ENCODE assay signal across 23 cellular contexts in the genomic region with DNA sequence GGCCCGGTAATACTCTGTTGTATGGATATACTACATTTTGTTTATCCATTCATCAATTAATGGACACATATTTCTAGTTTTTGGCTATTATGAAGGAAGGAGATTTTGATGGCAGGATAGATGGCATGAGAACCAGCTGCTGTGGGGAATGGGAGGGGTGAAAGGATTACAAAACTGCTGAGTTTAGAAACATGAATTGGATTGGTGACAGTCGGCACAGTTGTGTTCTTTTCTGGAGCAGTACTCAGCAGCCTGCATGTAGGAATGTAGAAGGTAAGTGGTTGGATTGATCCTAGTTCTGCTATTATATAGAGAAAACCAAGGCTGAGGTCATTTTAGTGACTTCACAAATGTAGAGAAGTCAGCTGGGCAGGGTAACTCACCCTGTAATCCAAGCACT. TPM values are rescaled to one million over a fixed set of nuclear protein-coding genes. Genes with fewer than 3 reads are reported as not detected.
A peak's percentile ranks its signal among the peaks of the same experiment; 100 is the strongest.
DNase-seq lines count a peak whose midpoint lies in the region; ATAC-seq and TF ChIP-seq lines count a peak whose summit lies in the region.
"Had no signal": no experiment of that assay in that cellular context is flagged by ENCODE, and none has a peak within 500 bp of the region (broad histone marks: within the 10 kb centered on the region; RNA-seq: fewer than 3 reads in every experiment).

No MANE protein-coding gene starts in this region.

- H3K36me3 Mint-ChIP-seq in activated CD4-positive, alpha-beta memory T cell treated with anti-CD3 and anti-CD28 coated beads, Interleukin-2, amount 10 ng/mL, durations not matched to agents 7 days and 5 days (ENCODE audit: low read depth): peaks cover 19% of the 10 kb centered on the region
- peaks cover 16% of the 10 kb centered on the region for H3K36me3 Mint-ChIP-seq in activated CD4-positive, alpha-beta memory T cell treated with anti-CD3 and anti-CD28 coated beads for 36 hours
- H3K36me3 Mint-ChIP-seq in WTC11: peaks cover 20% of the 10 kb centered on the region
- peaks cover 6% of the 10 kb centered on the region for H3K36me3 Mint-ChIP-seq in progenitor cell of endocrine pancreas (ENCODE audit: insufficient read depth)

- intact Hi-C loops in activated CD4-positive, alpha-beta memory T cell treated with anti-CD3 and anti-CD28 coated beads for 36 hours (cut with micrococcal nuclease): no loop called here

- no peak for TF ChIP-seq CTCF in WTC11 (IDR thresholded peaks at IDR 0.05)
- TF ChIP-seq CTCF in progenitor cell of endocrine pancreas (IDR thresholded peaks at IDR 0.05; ENCODE audit: unreplicated experiment): no peak

- H3K4me1 Mint-ChIP-seq in activated CD4-positive, alpha-beta memory T cell treated with anti-CD3 and anti-CD28 coated beads, Interleukin-2, amount 10 ng/mL, durations not matched to agents 7 days and 5 days: peaks cover 3% of the 10 kb centered on the region
- H3K4me1 Mint-ChIP-seq in activated CD4-positive, alpha-beta memory T cell treated with anti-CD3 and anti-CD28 coated beads for 36 hours (ENCODE audit: low read depth): peaks cover 8% of the 10 kb centered on the region
- H3K4me1 Mint-ChIP-seq in WTC11 (no peaks in the 10 kb centered on the region), progenitor cell of endocrine pancreas (ENCODE audit: low read depth) (no peaks in the 10 kb centered on the region)
- H3K4me1 Mint-ChIP-seq: CD14-positive monocyte had no signal

- no peaks in the 10 kb centered on the region for H3K9me3 Mint-ChIP-seq in activated CD4-positive, alpha-beta memory T cell treated with anti-CD3 and anti-CD28 coated beads, Interleukin-2, amount 10 ng/mL, durations not matched to agents 7 days and 5 days
- no peaks in the 10 kb centered on the region for H3K9me3 Mint-ChIP-seq in activated CD4-positive, alpha-beta memory T cell treated with anti-CD3 and anti-CD28 coated beads for 36 hours
- peaks cover 3% of the 10 kb centered on the region; the same call in 1 of the 2 replicates for H3K9me3 Mint-ChIP-seq in WTC11
- H3K9me3 Mint-ChIP-seq in progenitor cell of endocrine pancreas (ENCODE audit: low read depth): no peaks in the 10 kb centered on the region
- H3K9me3 Mint-ChIP-seq: CD14-positive monocyte; CD4-positive, alpha-beta T cell; CD8-positive, alpha-beta memory T cell; GM23338; H9 had no signal

- H3K4me3 Mint-ChIP-seq in activated CD4-positive, alpha-beta memory T cell treated with anti-CD3 and anti-CD28 coated beads, Interleukin-2, amount 10 ng/mL, durations not matched to agents 7 days and 5 days: no peak overlapping the region
- H3K4me3 Mint-ChIP-seq in activated CD4-positive, alpha-beta memory T cell treated with anti-CD3 and anti-CD28 coated beads for 36 hours: no peak overlapping the region
- no peak overlapping the region for H3K4me3 Mint-ChIP-seq in WTC11
- H3K4me3 Mint-ChIP-seq in progenitor cell of endocrine pancreas (ENCODE audit: low read depth): no peak overlapping the region
- H3K4me3 Mint-ChIP-seq: CD14-positive monocyte; CD4-positive, alpha-beta T cell; CD8-positive, alpha-beta memory T cell; GM23338; H9 had no signal

- POLR2A ChIA-PET in activated CD4-positive, alpha-beta memory T cell treated with anti-CD3 and anti-CD28 coated beads, Interleukin-2, amount 10 ng/mL, durations not matched to agents 7 days and 5 days (lab: Charles Lee): no interaction called here
- POLR2A ChIA-PET in activated CD4-positive, alpha-beta memory T cell treated with anti-CD3 and anti-CD28 coated beads for 36 hours (lab: Charles Lee): no interaction called here
- POLR2A ChIA-PET in WTC11 (lab: Charles Lee): no interaction called here

- DNase-seq in activated CD4-positive, alpha-beta memory T cell treated with anti-CD3 and anti-CD28 coated beads, Interleukin-2, amount 10 ng/mL, durations not matched to agents 7 days and 5 days: no peak
- DNase-seq in activated CD4-positive, alpha-beta memory T cell treated with anti-CD3 and anti-CD28 coated beads for 36 hours: no peak
- no peak for DNase-seq in WTC11 (ENCODE audit: low spot score)
- DNase-seq in left lobe of liver (ENCODE audit: low spot score): no peak
- no peak for DNase-seq in progenitor cell of endocrine pancreas (ENCODE audit: low spot score, unreplicated experiment)
- no peak for DNase-seq in NCI-H446 (lab: John Stamatoyannopoulos, UW)
- no peak for DNase-seq in caudate nucleus (lab: John Stamatoyannopoulos, UW)
- DNase-seq: 8988T; ACHN; AML-193; BE2C; CD4-positive, alpha-beta T cell; CD8-positive, alpha-beta memory T cell; DMS 273 treated with DMSO at 0.1 percent for 48 hours; DMS79; EL; GDM1; H9 had no signal

- no peaks in the 10 kb centered on the region for H3K27me3 Mint-ChIP-seq in activated CD4-positive, alpha-beta memory T cell treated with anti-CD3 and anti-CD28 coated beads, Interleukin-2, amount 10 ng/mL, durations not matched to agents 7 days and 5 days
- H3K27me3 Mint-ChIP-seq in activated CD4-positive, alpha-beta memory T cell treated with anti-CD3 and anti-CD28 coated beads for 36 hours: no peaks in the 10 kb centered on the region
- H3K27me3 Mint-ChIP-seq in WTC11 (ENCODE audit: low read depth) (no peaks in the 10 kb centered on the region), progenitor cell of endocrine pancreas (no peaks in the 10 kb centered on the region)
- H3K27me3 Mint-ChIP-seq: CD4-positive, alpha-beta T cell; CD8-positive, alpha-beta memory T cell had no signal

- H3K27ac Mint-ChIP-seq in activated CD4-positive, alpha-beta memory T cell treated with anti-CD3 and anti-CD28 coated beads, Interleukin-2, amount 10 ng/mL, durations not matched to agents 7 days and 5 days: peak overlapping the region; percentile 31
- H3K27ac Mint-ChIP-seq in activated CD4-positive, alpha-beta memory T cell treated with anti-CD3 and anti-CD28 coated beads for 36 hours: no peak overlapping the region
- H3K27ac Mint-ChIP-seq in WTC11 (peak overlapping the region; percentile 2; the same call in 1 of the 2 replicates), progenitor cell of endocrine pancreas (peak overlapping the region; percentile 14)
- H3K27ac Mint-ChIP-seq: CD4-positive, alpha-beta T cell; GM23338; H9 had no signal

- H3K27ac ChIP-seq in caudate nucleus (ENCODE audit: low read depth, low read length): no peak overlapping the region
- H3K27ac ChIP-seq: A549; BLaER1 treated with 17β-estradiol and CSF1 and Interleukin-3, amounts not matched to agents 10 nM and 100 nM had no signal

- CTCF ChIA-PET in activated CD4-positive, alpha-beta memory T cell treated with anti-CD3 and anti-CD28 coated beads, Interleukin-2, amount 10 ng/mL, durations not matched to agents 7 days and 5 days (lab: Charles Lee): no interaction called here
- CTCF ChIA-PET in activated CD4-positive, alpha-beta memory T cell treated with anti-CD3 and anti-CD28 coated beads for 36 hours (lab: Charles Lee): no interaction called here
- CTCF ChIA-PET in WTC11 (lab: Charles Lee): no interaction called here

- no peak for ATAC-seq in WTC11
- peak; percentile 26 for ATAC-seq in left lobe of liver
- ATAC-seq: A549, GM23338, HCT116 had no signal

TF ChIP-seq in WTC11, 78 proteins besides CTCF, POLR2A, EP300 and RAD21 (continues in another document):
- TF ChIP-seq SMAD4 (CRISPR knock-in tag; IDR thresholded peaks at IDR 0.05): no peak
- TF ChIP-seq TP53 (CRISPR knock-in tag; IDR thresholded peaks at IDR 0.05): no peak
- TF ChIP-seq ZNF671 (CRISPR knock-in tag; IDR thresholded peaks at IDR 0.05): no peak
- TF ChIP-seq ZNF138 (CRISPR knock-in tag; conservative IDR thresholded peaks at IDR 0.05): no peak
- TF ChIP-seq, protein P1, sequence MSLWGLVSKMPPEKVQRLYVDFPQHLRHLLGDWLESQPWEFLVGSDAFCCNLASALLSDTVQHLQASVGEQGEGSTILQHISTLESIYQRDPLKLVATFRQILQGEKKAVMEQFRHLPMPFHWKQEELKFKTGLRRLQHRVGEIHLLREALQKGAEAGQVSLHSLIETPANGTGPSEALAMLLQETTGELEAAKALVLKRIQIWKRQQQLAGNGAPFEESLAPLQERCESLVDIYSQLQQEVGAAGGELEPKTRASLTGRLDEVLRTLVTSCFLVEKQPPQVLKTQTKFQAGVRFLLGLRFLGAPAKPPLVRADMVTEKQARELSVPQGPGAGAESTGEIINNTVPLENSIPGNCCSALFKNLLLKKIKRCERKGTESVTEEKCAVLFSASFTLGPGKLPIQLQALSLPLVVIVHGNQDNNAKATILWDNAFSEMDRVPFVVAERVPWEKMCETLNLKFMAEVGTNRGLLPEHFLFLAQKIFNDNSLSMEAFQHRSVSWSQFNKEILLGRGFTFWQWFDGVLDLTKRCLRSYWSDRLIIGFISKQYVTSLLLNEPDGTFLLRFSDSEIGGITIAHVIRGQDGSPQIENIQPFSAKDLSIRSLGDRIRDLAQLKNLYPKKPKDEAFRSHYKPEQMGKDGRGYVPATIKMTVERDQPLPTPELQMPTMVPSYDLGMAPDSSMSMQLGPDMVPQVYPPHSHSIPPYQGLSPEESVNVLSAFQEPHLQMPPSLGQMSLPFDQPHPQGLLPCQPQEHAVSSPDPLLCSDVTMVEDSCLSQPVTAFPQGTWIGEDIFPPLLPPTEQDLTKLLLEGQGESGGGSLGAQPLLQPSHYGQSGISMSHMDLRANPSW (CRISPR knock-in tag; conservative IDR thresholded peaks at IDR 0.05; ENCODE audit: low read depth): no peak
- no peak for TF ChIP-seq PRRX2 (CRISPR knock-in tag; IDR thresholded peaks at IDR 0.05)
- no peak for TF ChIP-seq MYBL2 (CRISPR knock-in tag; IDR thresholded peaks at IDR 0.05)
- TF ChIP-seq, protein P2, sequence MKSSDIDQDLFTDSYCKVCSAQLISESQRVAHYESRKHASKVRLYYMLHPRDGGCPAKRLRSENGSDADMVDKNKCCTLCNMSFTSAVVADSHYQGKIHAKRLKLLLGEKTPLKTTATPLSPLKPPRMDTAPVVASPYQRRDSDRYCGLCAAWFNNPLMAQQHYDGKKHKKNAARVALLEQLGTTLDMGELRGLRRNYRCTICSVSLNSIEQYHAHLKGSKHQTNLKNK (CRISPR knock-in tag; IDR thresholded peaks at IDR 0.05): no peak
- TF ChIP-seq NFATC4 (CRISPR knock-in tag; IDR thresholded peaks at IDR 0.05): no peak

RNA-seq across cellular contexts. Expression of a gene that starts 7.1 kb away (rescaled TPM):
- 10 to 100 TPM; 21.6 TPM for total RNA-seq in activated CD4-positive, alpha-beta memory T cell treated with anti-CD3 and anti-CD28 coated beads, Interleukin-2, amount 10 ng/mL, durations not matched to agents 7 days and 5 days
- 10 to 100 TPM; 29.9 to 33.8 TPM for total RNA-seq in activated CD4-positive, alpha-beta memory T cell treated with anti-CD3 and anti-CD28 coated beads for 36 hours
- total RNA-seq in WTC11 (2021): 27.7 to 35.0 TPM (median 33.5 TPM) in 3 replicates
- 9.9 TPM for total RNA-seq in left lobe of liver
- total RNA-seq in progenitor cell of endocrine pancreas: 29.3 and 30.8 TPM in 2 replicates

RNA-seq across cellular contexts. Expression of a gene that starts 7.2 kb away (rescaled TPM):
- total RNA-seq in activated CD4-positive, alpha-beta memory T cell treated with anti-CD3 and anti-CD28 coated beads, Interleukin-2, amount 10 ng/mL, durations not matched to agents 7 days and 5 days: 10 to 100 TPM; 49.8 to 51.5 TPM
- total RNA-seq in activated CD4-positive, alpha-beta memory T cell treated with anti-CD3 and anti-CD28 coated beads for 36 hours: 10 to 100 TPM; 89.5 to 91.6 TPM
- total RNA-seq in WTC11 (2021) (105 to 114 TPM (median 107 TPM) in 3 replicates), left lobe of liver (47.9 TPM), progenitor cell of endocrine pancreas (71.3 and 75.8 TPM in 2 replicates)
